In the genomic region with DNA sequence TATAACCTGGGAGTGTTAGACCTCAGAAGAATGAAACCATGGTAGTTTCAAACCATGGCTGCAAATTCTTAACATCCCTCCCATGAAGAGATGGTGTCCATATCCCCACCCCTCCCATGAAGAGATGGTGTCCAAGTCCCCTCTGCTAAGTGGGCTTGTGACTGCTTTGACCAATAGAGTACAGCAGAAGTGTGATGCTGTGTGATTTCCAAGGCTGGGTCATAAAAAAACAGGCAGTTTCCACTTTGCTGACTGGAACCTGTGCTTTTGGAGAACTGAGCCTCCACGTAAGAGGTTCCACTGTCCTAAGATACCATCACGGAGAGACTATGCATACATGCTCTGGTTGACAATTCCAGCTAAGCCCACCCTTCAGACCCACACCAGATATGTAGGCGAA, we compare ENCODE assay signal across 3 cellular contexts.
"Had no signal": no experiment of that assay in that cellular context is flagged by ENCODE, and none has a peak within 500 bp of the region (broad histone marks: within the 10 kb centered on the region; RNA-seq: fewer than 3 reads in every experiment).

No MANE protein-coding gene starts in this region.

- H3K4me3 ChIP-seq: GM12878 had no signal

- DNase-seq: GDM1, GF-D8 had no signal

- ATAC-seq: GM12878 had no signal
